20 cellular contexts compared by ENCODE assay signal in the genomic region with DNA sequence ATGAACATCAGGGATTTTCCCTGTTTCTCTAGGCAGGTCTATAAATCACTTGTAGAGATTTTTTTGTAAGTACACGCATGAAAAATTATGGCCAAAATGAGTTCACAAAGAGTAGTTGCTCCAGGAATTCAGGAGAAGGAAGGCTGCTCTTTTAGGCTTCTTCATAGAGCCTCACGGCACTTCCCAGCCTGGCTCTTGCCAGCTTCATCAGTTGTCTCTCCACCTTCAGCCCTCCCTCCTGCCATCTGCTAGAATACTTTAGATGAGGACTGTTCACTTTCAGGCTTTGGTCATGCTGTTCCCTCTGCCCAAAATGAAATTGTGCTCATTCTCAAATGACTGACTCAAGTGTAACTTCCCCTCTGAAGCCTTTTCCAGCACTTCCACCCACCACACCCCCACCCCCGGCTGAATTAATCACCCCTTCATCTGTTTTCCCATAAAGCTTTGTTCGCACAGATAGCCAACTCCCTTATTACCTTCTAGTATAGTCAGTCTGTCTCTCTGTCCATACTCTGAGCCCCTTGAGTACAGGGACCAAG. TPM values are rescaled to one million over a fixed set of nuclear protein-coding genes. Genes with fewer than 3 reads are reported as not detected.
DNase-seq lines count a peak whose midpoint lies in the region; ATAC-seq, FAIRE-seq and TF ChIP-seq lines count a peak whose summit lies in the region.
"Had no signal": no experiment of that assay in that cellular context is flagged by ENCODE, and none has a peak within 500 bp of the region (broad histone marks: within the 10 kb centered on the region; RNA-seq: fewer than 3 reads in every experiment).

No MANE protein-coding gene starts in this region.

- DNase-seq in Daoy (ENCODE audit: low read depth) (peak; percentile 3), H54 (ENCODE audit: insufficient read length, low spot score) (no peak), bronchial epithelial cell (ENCODE audit: low read depth) (peak; percentile 71), kidney tubule cell (ENCODE audit: low spot score) (peak; percentile 13), NCI-H146 treated with DMSO at 0.1 percent for 48 hours (lab: John Stamatoyannopoulos, UW; ENCODE audit: unreplicated experiment) (no peak), NCI-H446 treated with DMSO at 0.1 percent for 48 hours (lab: John Stamatoyannopoulos, UW) (no peak), heart left ventricle (no peak)
- DNase-seq: BE2C; CD4-positive, CD25-positive, alpha-beta regulatory T cell; COR-L47; DMS153; HCEC 1CT; NCI-H1092 treated with DMSO at 0.1 percent for 48 hours; NCI-H146; NCI-H2081 treated with DMSO at 0.1 percent for 48 hours; NCI-H2227 treated with DMSO at 0.1 percent for 48 hours; Peyer's patch had no signal

- intact Hi-C loops in heart left ventricle (cut with DNase I): no loop called here

- no peak overlapping the region for H3K27ac ChIP-seq in heart left ventricle
- H3K27ac ChIP-seq: Peyer's patch, SJSA1 had no signal

- H3K4me1 ChIP-seq in heart left ventricle: no peaks in the 10 kb centered on the region
- H3K4me1 ChIP-seq: Peyer's patch had no signal

- no peak for TF ChIP-seq POLR2A in H54 (IDR thresholded peaks at IDR 0.05; ENCODE audit: low read depth, low read length)
- TF ChIP-seq POLR2A in heart left ventricle (IDR thresholded peaks at IDR 0.05): no peak

- no peaks in the 10 kb centered on the region for H3K36me3 ChIP-seq in bronchial epithelial cell (ENCODE audit: control insufficient read depth, insufficient read depth, low read length)
- no peaks in the 10 kb centered on the region for H3K36me3 ChIP-seq in heart left ventricle
- H3K36me3 ChIP-seq: BE2C, Peyer's patch, SJSA1 had no signal

- FAIRE-seq in H54 (lab: Jason Lieb, UNC): peak; percentile 20
- no peak for FAIRE-seq in bronchial epithelial cell (lab: Jason Lieb, UNC)
- FAIRE-seq: A204.1 had no signal

- H3K27me3 ChIP-seq in bronchial epithelial cell (ENCODE audit: control insufficient read depth, insufficient read depth, low read length): no peaks in the 10 kb centered on the region
- H3K27me3 ChIP-seq in heart left ventricle: peaks cover 0 to 3% (median 0%) of the 10 kb centered on the region in 9 donors
- H3K27me3 ChIP-seq: BE2C, Peyer's patch, SJSA1 had no signal

- H3K4me3 ChIP-seq in bronchial epithelial cell (ENCODE audit: low read depth, low read length): no peak overlapping the region
- H3K4me3 ChIP-seq in heart left ventricle: no peak overlapping the region
- H3K4me3 ChIP-seq: Peyer's patch, SJSA1 had no signal

- ATAC-seq in GM19023 (IDR thresholded peaks at IDR 0.05; ENCODE audit: unreplicated experiment) (no peak), heart left ventricle (no peak)

- H3K9me3 ChIP-seq in heart left ventricle: no peaks in the 10 kb centered on the region
- H3K9me3 ChIP-seq: BE2C, Peyer's patch, SJSA1 had no signal

- WGBS in heart left ventricle, 4 donors: 72 to 82% (median 81%) methylated on average over 4 of the region's 4 CpGs

- no peak for TF ChIP-seq CTCF in bronchial epithelial cell (IDR thresholded peaks at IDR 0.05; ENCODE audit: insufficient read depth, low read length, severe bottlenecking)
- TF ChIP-seq CTCF in heart left ventricle (IDR thresholded peaks at IDR 0.05): no peak

RNA-seq across cellular contexts. Expression of a gene that starts 1.8 kb away (rescaled TPM):
- total RNA-seq in Daoy (2014; rRNA removed; shearing (Covaris generic)): not detected in 2 replicates
- 7.1 and 23.7 TPM in 2 replicates for total RNA-seq in bronchial epithelial cell
- total RNA-seq in heart left ventricle: under 1 TPM in 1 of 9 donors, not detected in 8; 0.02 TPM
- polyA plus RNA-seq in heart left ventricle: not detected
- total RNA-seq: CD4-positive, CD25-positive, alpha-beta regulatory T cell; Peyer's patch had no signal
- polyA plus RNA-seq: CD4-positive, CD25-positive, alpha-beta regulatory T cell had no signal

Comparison
In these comparisons a context has a peak if more than half of its experiments do, and no peak if none do; other contexts are left out.
1. DNase-seq: peak in Daoy (single experiment), bronchial epithelial cell (single experiment) and kidney tubule cell (single experiment); none in H54 (single experiment), NCI-H146 treated with DMSO at 0.1 percent for 48 hours (single experiment), NCI-H446 treated with DMSO at 0.1 percent for 48 hours (single experiment) and heart left ventricle (0 of 5).